ENCODE assay signal across 30 cellular contexts in the genomic region with DNA sequence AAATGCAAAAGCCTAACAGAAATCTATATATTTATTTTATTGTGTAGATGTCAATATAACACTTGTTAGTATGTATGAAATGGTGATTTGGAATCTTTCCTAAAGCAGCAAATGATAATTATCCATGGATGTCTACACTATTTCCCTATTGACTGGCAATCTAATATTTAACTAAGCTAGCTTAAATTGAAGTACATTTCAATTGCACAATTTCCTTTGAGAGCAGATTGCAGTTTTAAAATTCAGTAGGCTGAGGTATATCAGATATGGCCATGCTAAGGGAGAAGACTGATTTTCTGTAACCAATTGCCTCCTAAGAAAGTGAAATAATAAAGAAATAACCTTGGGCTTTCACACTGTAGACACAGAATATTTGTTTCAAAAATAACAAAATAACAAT.
"Had no signal": no experiment of that assay in that cellular context is flagged by ENCODE, and none has a peak within 500 bp of the region (broad histone marks: within the 10 kb centered on the region; RNA-seq: fewer than 3 reads in every experiment).

No MANE protein-coding gene starts in this region.

- H3K27me3 ChIP-seq: MG63, SJCRH30 had no signal

- H3K36me3 ChIP-seq: MG63, SJCRH30 had no signal

- H3K4me1 ChIP-seq: SJCRH30 had no signal

- DNase-seq: Kasumi-1, KG1, MG63, NCI-H1048, NCI-H1092 treated with DMSO at 0.1 percent for 48 hours, NCI-H1105 treated with DMSO at 0.1 percent for 48 hours, NCI-H1417, NCI-H146, NCI-H1694, NCI-H187 treated with DMSO at 0.1 percent for 48 hours, NCI-H2029, NCI-H2081, NCI-H2171 treated with DMSO at 0.1 percent for 48 hours, NCI-H2227 treated with DMSO at 0.1 percent for 48 hours, NCI-H345, NCI-H446, NCI-H510A treated with DMSO at 0.1 percent for 48 hours, NCI-H524 treated with DMSO at 0.1 percent for 48 hours, NCI-H526 treated with DMSO at 0.1 percent for 48 hours, NCI-H774, PC-9, SHP77, SIG-M5, SJCRH30, T-cell had no signal

- H3K9me3 ChIP-seq: MG63, SJCRH30 had no signal

- ATAC-seq: Panc1, Right ventricle myocardium inferior, SK-N-SH treated with all-trans-retinoic acid at 6 μM for 48 hours, T-cell had no signal

- H3K27ac ChIP-seq: PC-9, RWPE1, SJCRH30, SK-N-MC had no signal

- H3K4me3 ChIP-seq: MG63, PC-9, SJCRH30, SK-N-MC had no signal
